In the genomic region with DNA sequence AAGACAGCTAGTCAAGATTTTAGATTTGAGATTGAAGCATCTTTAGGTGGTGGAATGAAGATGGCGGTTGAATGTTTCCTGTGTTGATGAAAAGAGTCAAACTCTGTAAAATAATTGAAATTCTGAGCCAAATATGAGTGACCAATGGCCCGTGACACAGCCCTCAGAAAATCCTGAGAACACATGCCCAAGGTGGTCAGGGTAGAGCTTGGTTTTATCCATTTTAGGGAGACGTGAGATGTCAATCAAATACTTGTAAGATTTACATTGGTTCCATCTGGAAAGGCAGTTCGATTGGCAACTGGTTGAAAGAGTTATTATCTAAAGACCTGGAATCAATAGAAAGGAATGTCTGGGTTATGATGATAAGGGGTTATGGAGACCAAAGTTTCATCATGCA, we compare ENCODE assay signal across 10 cellular contexts.
"Had no signal": no experiment of that assay in that cellular context is flagged by ENCODE, and none has a peak within 500 bp of the region (broad histone marks: within the 10 kb centered on the region; RNA-seq: fewer than 3 reads in every experiment).

No MANE protein-coding gene starts in this region.

- DNase-seq: GM23248, GOT3, H7, H9, HFFc6 had no signal

- H3K36me3 ChIP-seq: HAP-1 had no signal

- H3K4me2 ChIP-seq: GM23338 had no signal

- H3K9me3 ChIP-seq: HAP-1 had no signal

- H3K4me1 ChIP-seq: HAP-1 had no signal

- H3K4me3 ChIP-seq: GM23248, GM23338, HAP-1 had no signal

- H3K9ac ChIP-seq: GM23248 had no signal

- ATAC-seq: GM23338, HCT116 had no signal

- H3K27ac ChIP-seq: GM23248 had no signal

- FAIRE-seq: H1, H54 had no signal

- H2AFZ ChIP-seq: GM23248, GM23338 had no signal

- H3K27ac Mint-ChIP-seq: GM23338, H9, HFFc6 had no signal
